In genomic region chr2:43106767-43107527, GRCh38 we compare ENCODE assay signal across 9 cellular contexts.
DNase-seq lines count a peak whose midpoint lies in the region; ATAC-seq and TF ChIP-seq lines count a peak whose summit lies in the region.
"Had no signal": no experiment of that assay in that cellular context is flagged by ENCODE, and none has a peak within 500 bp of the region (broad histone marks: within the 10 kb centered on the region; RNA-seq: fewer than 3 reads in every experiment).

No MANE protein-coding gene starts in this region.

- H3K27me3 Mint-ChIP-seq in CD14-positive monocyte (ENCODE audit: low read depth in 3 of 3) (peaks cover 0 to 5% (median 0%) of the 10 kb centered on the region in 3 donors), naive B cell (no peaks in the 10 kb centered on the region), immature natural killer cell (ENCODE audit: low read depth in 3 of 3) (peaks cover 2 to 3% (median 2%) of the 10 kb centered on the region in 3 donors)

- intact Hi-C loops in CD14-positive monocyte (cut with micrococcal nuclease) (loop anchor here (1.0 to 10.0 kb wide), 6 partner anchors 25 to 292 kb away; partner anchors contain the start of gene ZFP36L2 (in 2 of the 2)), colonic mucosa (cut with DNase I) (no loop called here)

- no peaks in the 10 kb centered on the region for H3K4me1 ChIP-seq in colonic mucosa

- peaks cover 0 to 9% (median 0%) of the 10 kb centered on the region in 7 donors for H3K9me3 Mint-ChIP-seq in CD14-positive monocyte
- peaks cover 0 to 2% (median 0%) of the 10 kb centered on the region in 7 donors for H3K9me3 Mint-ChIP-seq in naive B cell
- no peaks in the 10 kb centered on the region for H3K9me3 Mint-ChIP-seq in immature natural killer cell

- no peaks in the 10 kb centered on the region; the same call in 1 of the 2 replicates for H3K36me3 ChIP-seq in KOPT-K1 (ENCODE audit: insufficient read depth, low read length)
- H3K36me3 ChIP-seq in colonic mucosa = no peaks in the 10 kb centered on the region

- H3K36me3 Mint-ChIP-seq in CD14-positive monocyte (peaks cover 2 to 6% of the 10 kb centered on the region in 2 donors), naive B cell (peaks cover 0 to 5% of the 10 kb centered on the region in 2 donors), immature natural killer cell (peaks cover 0 to 6% (median 0%) of the 10 kb centered on the region in 3 donors)

- H3K9me3 ChIP-seq in KOPT-K1 (ENCODE audit: insufficient read depth, low read length, poor library complexity, severe bottlenecking) (no peaks in the 10 kb centered on the region), colonic mucosa (no peaks in the 10 kb centered on the region)

- H3K27me3 ChIP-seq in colonic mucosa = no peaks in the 10 kb centered on the region

- peak; percentile 77 to 81 for ATAC-seq in naive B cell (ENCODE audit: low read depth in 2 of 2)
- no peak for ATAC-seq in HG02623 (IDR thresholded peaks at IDR 0.05; ENCODE audit: unreplicated experiment)

- DNase-seq in CD14-positive monocyte (ENCODE audit: low spot score) (peak; percentile 60), colonic mucosa (no peak), naive B cell (peak; percentile 83), NCI-H524 (lab: John Stamatoyannopoulos, UW) (no peak), immature natural killer cell (no peak)
- DNase-seq in activated CD4-positive, CD25-positive, alpha-beta regulatory T cell treated with anti-CD3 and anti-CD28 coated beads, Interleukin-2, amount 50 U/mL, for 72 hours = no peak
- DNase-seq: Calu3 had no signal

- H3K27ac Mint-ChIP-seq in CD14-positive monocyte (peak overlapping the region; percentile 93 to 99 (median 98)), naive B cell (peak overlapping the region; percentile 97 to 100 (median 100)), immature natural killer cell (peak overlapping the region in 3 of 6 donors; percentile 16 to 81 (median 68))

- H3K4me3 ChIP-seq in colonic mucosa = no peak overlapping the region

- TF ChIP-seq CTCF in CD14-positive monocyte (IDR thresholded peaks at IDR 0.05) (no peak), colonic mucosa (IDR thresholded peaks at IDR 0.05) (no peak)

- peak overlapping the region; percentile 51 to 67 for H3K4me3 Mint-ChIP-seq in CD14-positive monocyte
- peak overlapping the region; percentile 2 to 88 (median 77) for H3K4me3 Mint-ChIP-seq in naive B cell
- H3K4me3 Mint-ChIP-seq in immature natural killer cell = no peak overlapping the region

- H3K9ac ChIP-seq in colonic mucosa (ENCODE audit: low read depth in 2 of 2, low read length in 2 of 2) = peak overlapping the region; percentile 27 to 48

- H3K27ac ChIP-seq in KOPT-K1 (ENCODE audit: low read depth, low read length, poor library complexity, severe bottlenecking) (peak overlapping the region; percentile 37), colonic mucosa (peak overlapping the region; percentile 71)

- H3K4me1 Mint-ChIP-seq in CD14-positive monocyte (peaks cover 91% of the 10 kb centered on the region), naive B cell (peaks cover 49 to 74% (median 69%) of the 10 kb centered on the region in 3 donors), immature natural killer cell (peaks cover 11 to 16% of the 10 kb centered on the region in 2 donors)

Comparison
In these comparisons a context has a peak if more than half of its experiments do, and no peak if none do; other contexts are left out.
1. DNase-seq: peak in CD14-positive monocyte (single experiment) and naive B cell (single experiment); none in colonic mucosa (single experiment), activated CD4-positive, CD25-positive, alpha-beta regulatory T cell treated with anti-CD3 and anti-CD28 coated beads, Interleukin-2, amount 50 U/mL, for 72 hours (single experiment), NCI-H524 (0 of 2) and immature natural killer cell (0 of 3).
2. H3K4me3 Mint-ChIP-seq: peak in CD14-positive monocyte (2 of 2) and naive B cell (8 of 8); none in immature natural killer cell (0 of 5).